In the genomic region with DNA sequence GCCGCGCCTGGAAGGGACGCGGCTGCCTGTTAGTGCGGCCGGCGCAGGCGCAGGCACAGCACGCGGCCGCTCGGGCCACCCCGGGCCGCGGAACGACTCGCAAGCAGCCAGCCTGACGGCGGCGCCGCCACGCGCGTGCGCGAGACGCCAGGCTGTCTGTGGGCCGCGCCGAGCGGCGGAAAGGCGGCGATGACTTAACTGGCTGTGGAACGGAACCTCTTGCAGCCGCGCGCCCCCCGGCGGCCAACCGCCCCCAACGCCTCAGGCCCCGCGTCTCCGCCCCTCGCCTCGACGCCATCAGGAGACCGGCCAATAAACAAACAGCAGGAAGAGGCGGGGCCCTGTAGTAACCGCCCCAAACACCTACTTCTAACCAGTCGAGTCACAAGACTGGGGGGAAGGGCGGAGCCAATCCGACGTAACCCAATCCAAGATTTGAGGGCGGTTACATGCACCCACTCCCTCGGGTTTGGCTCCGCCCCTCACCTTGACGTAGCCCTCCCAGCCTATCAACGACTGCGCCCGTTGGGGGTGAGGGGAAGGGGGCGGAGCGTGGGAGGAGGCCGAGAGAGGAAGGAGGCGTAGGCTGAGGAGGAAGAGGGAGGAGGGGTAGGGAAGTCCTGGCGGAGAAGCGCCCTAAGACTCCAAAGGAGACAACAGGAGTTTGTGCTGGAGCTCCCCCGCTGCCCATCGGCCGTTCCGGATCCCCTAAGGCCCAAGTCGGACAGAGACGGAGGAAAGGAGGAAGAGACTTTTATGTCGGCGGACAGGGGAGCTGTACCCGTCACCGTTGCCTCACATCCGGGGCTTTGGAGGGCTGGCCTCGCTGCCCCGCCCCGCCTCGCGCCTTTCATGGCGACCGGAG, we compare ENCODE assay signal across 1 cellular context.
A peak's percentile ranks its signal among the peaks of the same experiment; 100 is the strongest.
TF ChIP-seq lines count a peak whose summit lies in the region.

Gene FBRS (plus strand): TSS at position 566 of the 865 bp plus-strand sequence. CDS start 1,088 bp downstream, outside the sequence.

TF ChIP-seq in K562, 482 proteins besides CTCF, POLR2A, EP300 and RAD21 (continued from another document and continues in another):
- TF ChIP-seq, protein P1, sequence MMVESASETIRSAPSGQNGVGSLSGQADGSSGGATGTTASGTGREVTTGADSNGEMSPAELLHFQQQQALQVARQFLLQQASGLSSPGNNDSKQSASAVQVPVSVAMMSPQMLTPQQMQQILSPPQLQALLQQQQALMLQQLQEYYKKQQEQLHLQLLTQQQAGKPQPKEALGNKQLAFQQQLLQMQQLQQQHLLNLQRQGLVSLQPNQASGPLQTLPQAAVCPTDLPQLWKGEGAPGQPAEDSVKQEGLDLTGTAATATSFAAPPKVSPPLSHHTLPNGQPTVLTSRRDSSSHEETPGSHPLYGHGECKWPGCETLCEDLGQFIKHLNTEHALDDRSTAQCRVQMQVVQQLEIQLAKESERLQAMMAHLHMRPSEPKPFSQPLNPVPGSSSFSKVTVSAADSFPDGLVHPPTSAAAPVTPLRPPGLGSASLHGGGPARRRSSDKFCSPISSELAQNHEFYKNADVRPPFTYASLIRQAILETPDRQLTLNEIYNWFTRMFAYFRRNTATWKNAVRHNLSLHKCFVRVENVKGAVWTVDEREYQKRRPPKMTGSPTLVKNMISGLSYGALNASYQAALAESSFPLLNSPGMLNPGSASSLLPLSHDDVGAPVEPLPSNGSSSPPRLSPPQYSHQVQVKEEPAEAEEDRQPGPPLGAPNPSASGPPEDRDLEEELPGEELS (CRISPR knock-in tag; IDR thresholded peaks at IDR 0.05; ENCODE audit: borderline replicate concordance), result no peak; the same call in 1 of the 2 replicates
- TF ChIP-seq CTBP1 (IDR thresholded peaks at IDR 0.05; ENCODE audit: borderline replicate concordance) (peak; percentile 97), TBL1XR1 (IDR thresholded peaks at IDR 0.05; ENCODE audit: low read length in 2 of 2) (peak in 1 of 2 experiments; percentile 72; a peak in 2 of 4 replicates), SMAD1 (IDR thresholded peaks at IDR 0.05; ENCODE audit: low read depth, low read length, partially characterized antibody) (peak; percentile 58), MYNN (IDR thresholded peaks at IDR 0.05) (peak; percentile 66; the same call in 1 of the 2 replicates), MYNN (CRISPR knock-in tag; IDR thresholded peaks at IDR 0.05) (no peak), MXD1 (CRISPR knock-in tag; IDR thresholded peaks at IDR 0.05; ENCODE audit: borderline replicate concordance, poor library complexity, severe bottlenecking) (no peak), SRF (CRISPR knock-in tag; IDR thresholded peaks at IDR 0.05) (peak; percentile 58 to 69; a peak in 3 of 4 replicates), RNF2 (IDR thresholded peaks at IDR 0.05) (peak; percentile 66), E2F6 (IDR thresholded peaks at IDR 0.05; ENCODE audit: borderline replicate concordance in 1 of 2, extremely low read depth in 1 of 2, insufficient read depth in 1 of 2, insufficient read length in 1 of 2, low read depth in 1 of 2, low read length in 1 of 2, poor library complexity in 1 of 2, severe bottlenecking in 1 of 2) (peak; percentile 76 to 92), MCM5 (IDR thresholded peaks at IDR 0.05; ENCODE audit: low read depth) (no peak), DEAF1 (CRISPR knock-in tag; IDR thresholded peaks at IDR 0.05) (0 out of 2 replicates have a peak, but pooled peaks have one; percentile 55), NBN (IDR thresholded peaks at IDR 0.05; ENCODE audit: low read depth) (peak; percentile 90), ZNF133 (CRISPR knock-in tag; IDR thresholded peaks at IDR 0.05) (no peak), DDX20 (tag; IDR thresholded peaks at IDR 0.05; ENCODE audit: low read depth) (no peak), KLF13 (tag; IDR thresholded peaks at IDR 0.05; ENCODE audit: borderline replicate concordance, low read depth) (peak; percentile 74; the same call in 1 of the 2 replicates), U2AF2 (optimal IDR thresholded peaks at IDR 0.05; ENCODE audit: low read depth, low read length) (no peak), YY1 (IDR thresholded peaks at IDR 0.05; ENCODE audit: borderline replicate concordance in 1 of 3, control insufficient read depth in 1 of 3, extremely low read depth in 1 of 3, insufficient read depth in 3 of 3, insufficient read length in 1 of 3, insufficient replicate concordance in 2 of 3, low read depth in 1 of 3, low read length in 2 of 3) (peak in 2 of 3 experiments; percentile 79 to 86), FOXK2 (conservative IDR thresholded peaks at IDR 0.05 in 1 of 2, IDR thresholded peaks at IDR 0.05 in 1 of 2; ENCODE audit: low read depth in 2 of 2) (peak; percentile 74 to 80), NFE2 (IDR thresholded peaks at IDR 0.05; ENCODE audit: low read depth) (peak; percentile 49; the same call in 1 of the 2 replicates), PML (IDR thresholded peaks at IDR 0.05; ENCODE audit: low read length) (peak; percentile 77; the same call in 1 of the 2 replicates), RBM17 (IDR thresholded peaks at IDR 0.05; ENCODE audit: borderline replicate concordance, low read depth, low read length) (no peak), MITF (IDR thresholded peaks at IDR 0.05) (peak; percentile 80; the same call in 1 of the 2 replicates), KDM4B (IDR thresholded peaks at IDR 0.05; ENCODE audit: borderline replicate concordance in 2 of 2, low read depth in 1 of 2) (no peak), POU5F1 (IDR thresholded peaks at IDR 0.05; ENCODE audit: borderline replicate concordance, low read depth, low read length, partially characterized antibody) (peak; percentile 62)
- TF ChIP-seq, protein P2, sequence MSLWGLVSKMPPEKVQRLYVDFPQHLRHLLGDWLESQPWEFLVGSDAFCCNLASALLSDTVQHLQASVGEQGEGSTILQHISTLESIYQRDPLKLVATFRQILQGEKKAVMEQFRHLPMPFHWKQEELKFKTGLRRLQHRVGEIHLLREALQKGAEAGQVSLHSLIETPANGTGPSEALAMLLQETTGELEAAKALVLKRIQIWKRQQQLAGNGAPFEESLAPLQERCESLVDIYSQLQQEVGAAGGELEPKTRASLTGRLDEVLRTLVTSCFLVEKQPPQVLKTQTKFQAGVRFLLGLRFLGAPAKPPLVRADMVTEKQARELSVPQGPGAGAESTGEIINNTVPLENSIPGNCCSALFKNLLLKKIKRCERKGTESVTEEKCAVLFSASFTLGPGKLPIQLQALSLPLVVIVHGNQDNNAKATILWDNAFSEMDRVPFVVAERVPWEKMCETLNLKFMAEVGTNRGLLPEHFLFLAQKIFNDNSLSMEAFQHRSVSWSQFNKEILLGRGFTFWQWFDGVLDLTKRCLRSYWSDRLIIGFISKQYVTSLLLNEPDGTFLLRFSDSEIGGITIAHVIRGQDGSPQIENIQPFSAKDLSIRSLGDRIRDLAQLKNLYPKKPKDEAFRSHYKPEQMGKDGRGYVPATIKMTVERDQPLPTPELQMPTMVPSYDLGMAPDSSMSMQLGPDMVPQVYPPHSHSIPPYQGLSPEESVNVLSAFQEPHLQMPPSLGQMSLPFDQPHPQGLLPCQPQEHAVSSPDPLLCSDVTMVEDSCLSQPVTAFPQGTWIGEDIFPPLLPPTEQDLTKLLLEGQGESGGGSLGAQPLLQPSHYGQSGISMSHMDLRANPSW (CRISPR knock-in tag; IDR thresholded peaks at IDR 0.05), result no peak; the same call in 1 of the 2 replicates
- TF ChIP-seq, protein P3, sequence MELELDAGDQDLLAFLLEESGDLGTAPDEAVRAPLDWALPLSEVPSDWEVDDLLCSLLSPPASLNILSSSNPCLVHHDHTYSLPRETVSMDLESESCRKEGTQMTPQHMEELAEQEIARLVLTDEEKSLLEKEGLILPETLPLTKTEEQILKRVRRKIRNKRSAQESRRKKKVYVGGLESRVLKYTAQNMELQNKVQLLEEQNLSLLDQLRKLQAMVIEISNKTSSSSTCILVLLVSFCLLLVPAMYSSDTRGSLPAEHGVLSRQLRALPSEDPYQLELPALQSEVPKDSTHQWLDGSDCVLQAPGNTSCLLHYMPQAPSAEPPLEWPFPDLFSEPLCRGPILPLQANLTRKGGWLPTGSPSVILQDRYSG (tag; conservative IDR thresholded peaks at IDR 0.05; ENCODE audit: low read depth), result no peak
- TF ChIP-seq, protein P4, sequence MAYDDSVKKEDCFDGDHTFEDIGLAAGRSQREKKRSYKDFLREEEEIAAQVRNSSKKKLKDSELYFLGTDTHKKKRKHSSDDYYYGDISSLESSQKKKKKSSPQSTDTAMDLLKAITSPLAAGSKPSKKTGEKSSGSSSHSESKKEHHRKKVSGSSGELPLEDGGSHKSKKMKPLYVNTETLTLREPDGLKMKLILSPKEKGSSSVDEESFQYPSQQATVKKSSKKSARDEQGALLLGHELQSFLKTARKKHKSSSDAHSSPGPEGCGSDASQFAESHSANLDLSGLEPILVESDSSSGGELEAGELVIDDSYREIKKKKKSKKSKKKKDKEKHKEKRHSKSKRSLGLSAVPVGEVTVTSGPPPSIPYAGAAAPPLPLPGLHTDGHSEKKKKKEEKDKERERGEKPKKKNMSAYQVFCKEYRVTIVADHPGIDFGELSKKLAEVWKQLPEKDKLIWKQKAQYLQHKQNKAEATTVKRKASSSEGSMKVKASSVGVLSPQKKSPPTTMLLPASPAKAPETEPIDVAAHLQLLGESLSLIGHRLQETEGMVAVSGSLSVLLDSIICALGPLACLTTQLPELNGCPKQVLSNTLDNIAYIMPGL (CRISPR knock-in tag; IDR thresholded peaks at IDR 0.05), result peak; percentile 81; the same call in 1 of the 2 replicates
- TF ChIP-seq, protein P5, sequence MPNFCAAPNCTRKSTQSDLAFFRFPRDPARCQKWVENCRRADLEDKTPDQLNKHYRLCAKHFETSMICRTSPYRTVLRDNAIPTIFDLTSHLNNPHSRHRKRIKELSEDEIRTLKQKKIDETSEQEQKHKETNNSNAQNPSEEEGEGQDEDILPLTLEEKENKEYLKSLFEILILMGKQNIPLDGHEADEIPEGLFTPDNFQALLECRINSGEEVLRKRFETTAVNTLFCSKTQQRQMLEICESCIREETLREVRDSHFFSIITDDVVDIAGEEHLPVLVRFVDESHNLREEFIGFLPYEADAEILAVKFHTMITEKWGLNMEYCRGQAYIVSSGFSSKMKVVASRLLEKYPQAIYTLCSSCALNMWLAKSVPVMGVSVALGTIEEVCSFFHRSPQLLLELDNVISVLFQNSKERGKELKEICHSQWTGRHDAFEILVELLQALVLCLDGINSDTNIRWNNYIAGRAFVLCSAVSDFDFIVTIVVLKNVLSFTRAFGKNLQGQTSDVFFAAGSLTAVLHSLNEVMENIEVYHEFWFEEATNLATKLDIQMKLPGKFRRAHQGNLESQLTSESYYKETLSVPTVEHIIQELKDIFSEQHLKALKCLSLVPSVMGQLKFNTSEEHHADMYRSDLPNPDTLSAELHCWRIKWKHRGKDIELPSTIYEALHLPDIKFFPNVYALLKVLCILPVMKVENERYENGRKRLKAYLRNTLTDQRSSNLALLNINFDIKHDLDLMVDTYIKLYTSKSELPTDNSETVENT (CRISPR knock-in tag; IDR thresholded peaks at IDR 0.05), result peak; percentile 87
- TF ChIP-seq, protein P6, sequence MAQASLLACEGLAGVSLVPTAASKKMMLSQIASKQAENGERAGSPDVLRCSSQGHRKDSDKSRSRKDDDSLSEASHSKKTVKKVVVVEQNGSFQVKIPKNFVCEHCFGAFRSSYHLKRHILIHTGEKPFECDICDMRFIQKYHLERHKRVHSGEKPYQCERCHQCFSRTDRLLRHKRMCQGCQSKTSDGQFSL (CRISPR knock-in tag; IDR thresholded peaks at IDR 0.05), result peak; percentile 78
- TF ChIP-seq, protein P6 (tag; IDR thresholded peaks at IDR 0.05), result no peak
- TF ChIP-seq, protein P7, sequence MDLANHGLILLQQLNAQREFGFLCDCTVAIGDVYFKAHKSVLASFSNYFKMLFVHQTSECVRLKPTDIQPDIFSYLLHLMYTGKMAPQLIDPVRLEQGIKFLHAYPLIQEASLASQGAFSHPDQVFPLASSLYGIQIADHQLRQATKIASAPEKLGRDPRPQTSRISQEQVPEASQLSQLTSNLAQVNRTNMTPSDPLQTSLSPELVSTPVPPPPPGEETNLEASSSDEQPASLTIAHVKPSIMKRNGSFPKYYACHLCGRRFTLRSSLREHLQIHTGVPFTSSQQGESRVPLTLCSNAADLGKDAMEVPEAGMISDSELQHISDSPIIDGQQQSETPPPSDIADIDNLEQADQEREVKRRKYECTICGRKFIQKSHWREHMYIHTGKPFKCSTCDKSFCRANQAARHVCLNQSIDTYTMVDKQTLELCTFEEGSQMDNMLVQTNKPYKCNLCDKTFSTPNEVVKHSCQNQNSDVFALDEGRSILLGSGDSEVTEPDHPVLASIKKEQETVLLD (IDR thresholded peaks at IDR 0.05), result peak; percentile 45; the same call in 1 of the 2 replicates
